ENCODE assay signal across 18 cellular contexts in genomic region chr21:44977616-44978340, GRCh38. TPM values are rescaled to one million over a fixed set of nuclear protein-coding genes. Genes with fewer than 3 reads are reported as not detected.
"Had no signal": no experiment of that assay in that cellular context is flagged by ENCODE, and none has a peak within 500 bp of the region (broad histone marks: within the 10 kb centered on the region; RNA-seq: fewer than 3 reads in every experiment).

No MANE protein-coding gene starts in this region.

- H2AFZ ChIP-seq: hepatocyte had no signal

- H3K4me1 ChIP-seq: uterus had no signal

- H3K9me3 ChIP-seq: right atrium auricular region, stomach, upper lobe of left lung, uterus had no signal

- H3K4me3 ChIP-seq: hepatocyte, lung, right atrium auricular region, stomach, upper lobe of left lung, uterus had no signal

- H3K36me3 ChIP-seq: uterus had no signal

- ATAC-seq: left colon; left ventricle myocardium superior; naive thymus-derived CD8-positive, alpha-beta T cell; stimulated activated effector memory CD8-positive, alpha-beta T cell treated with anti-CD3 and anti-CD28 coated beads, Interleukin-12 subunit alpha, Interleukin-12 subunit beta, amount 100 ng/mL, for 72 hours had no signal

- H3K4me1 Mint-ChIP-seq: stimulated activated effector memory CD8-positive, alpha-beta T cell treated with anti-CD3 and anti-CD28 coated beads, Interleukin-12 subunit alpha, Interleukin-12 subunit beta, amount 100 ng/mL, for 72 hours had no signal

- H3K27me3 ChIP-seq: hepatocyte, right atrium auricular region, stomach, upper lobe of left lung, uterus had no signal

- H3K27ac ChIP-seq: hepatocyte, right atrium auricular region, stomach, upper lobe of left lung, uterus had no signal

- H3K4me3 Mint-ChIP-seq: dendritic cell treated with granulocyte-macrophage colony-stimulating factor and Interleukin-4, amounts not matched to agents 40 ng/mL and 50 ng/mL, for 4 days; naive thymus-derived CD8-positive, alpha-beta T cell; stimulated activated effector memory CD8-positive, alpha-beta T cell treated with anti-CD3 and anti-CD28 coated beads, Interleukin-12 subunit alpha, Interleukin-12 subunit beta, amount 100 ng/mL, for 72 hours had no signal

- H3K27me3 Mint-ChIP-seq: dendritic cell treated with granulocyte-macrophage colony-stimulating factor and Interleukin-4, amounts not matched to agents 40 ng/mL and 50 ng/mL, for 4 days; naive thymus-derived CD8-positive, alpha-beta T cell had no signal

- DNase-seq: foreskin melanocyte; head of caudate nucleus; left colon; left ventricle myocardium superior; mesendoderm; naive thymus-derived CD8-positive, alpha-beta T cell; posterior cingulate gyrus; stimulated activated CD4-positive, alpha-beta T cell treated with anti-CD3 and anti-CD28 coated beads, Interleukin-4, amount 100 ng/mL, for 1 hour; stimulated activated CD8-positive, alpha-beta memory T cell treated with anti-CD3 and anti-CD28 coated beads, Interleukin-4, amount 100 ng/mL, for 48 hours; stomach; uterus had no signal

- H3K4me2 ChIP-seq: hepatocyte had no signal

- H3K27ac Mint-ChIP-seq: dendritic cell treated with granulocyte-macrophage colony-stimulating factor and Interleukin-4, amounts not matched to agents 40 ng/mL and 50 ng/mL, for 4 days; naive thymus-derived CD8-positive, alpha-beta T cell; stimulated activated effector memory CD8-positive, alpha-beta T cell treated with anti-CD3 and anti-CD28 coated beads, Interleukin-12 subunit alpha, Interleukin-12 subunit beta, amount 100 ng/mL, for 72 hours had no signal

- H3K9me3 Mint-ChIP-seq: dendritic cell treated with granulocyte-macrophage colony-stimulating factor and Interleukin-4, amounts not matched to agents 40 ng/mL and 50 ng/mL, for 4 days; naive thymus-derived CD8-positive, alpha-beta T cell; stimulated activated effector memory CD8-positive, alpha-beta T cell treated with anti-CD3 and anti-CD28 coated beads, Interleukin-12 subunit alpha, Interleukin-12 subunit beta, amount 100 ng/mL, for 72 hours had no signal

RNA-seq across cellular contexts. Expression of gene ITGB2, which starts 57.1 kb away (rescaled TPM):
- polyA plus RNA-seq: neural cell had no signal
